Comparison of ENCODE assay signal across 8 cellular contexts in the genomic region with DNA sequence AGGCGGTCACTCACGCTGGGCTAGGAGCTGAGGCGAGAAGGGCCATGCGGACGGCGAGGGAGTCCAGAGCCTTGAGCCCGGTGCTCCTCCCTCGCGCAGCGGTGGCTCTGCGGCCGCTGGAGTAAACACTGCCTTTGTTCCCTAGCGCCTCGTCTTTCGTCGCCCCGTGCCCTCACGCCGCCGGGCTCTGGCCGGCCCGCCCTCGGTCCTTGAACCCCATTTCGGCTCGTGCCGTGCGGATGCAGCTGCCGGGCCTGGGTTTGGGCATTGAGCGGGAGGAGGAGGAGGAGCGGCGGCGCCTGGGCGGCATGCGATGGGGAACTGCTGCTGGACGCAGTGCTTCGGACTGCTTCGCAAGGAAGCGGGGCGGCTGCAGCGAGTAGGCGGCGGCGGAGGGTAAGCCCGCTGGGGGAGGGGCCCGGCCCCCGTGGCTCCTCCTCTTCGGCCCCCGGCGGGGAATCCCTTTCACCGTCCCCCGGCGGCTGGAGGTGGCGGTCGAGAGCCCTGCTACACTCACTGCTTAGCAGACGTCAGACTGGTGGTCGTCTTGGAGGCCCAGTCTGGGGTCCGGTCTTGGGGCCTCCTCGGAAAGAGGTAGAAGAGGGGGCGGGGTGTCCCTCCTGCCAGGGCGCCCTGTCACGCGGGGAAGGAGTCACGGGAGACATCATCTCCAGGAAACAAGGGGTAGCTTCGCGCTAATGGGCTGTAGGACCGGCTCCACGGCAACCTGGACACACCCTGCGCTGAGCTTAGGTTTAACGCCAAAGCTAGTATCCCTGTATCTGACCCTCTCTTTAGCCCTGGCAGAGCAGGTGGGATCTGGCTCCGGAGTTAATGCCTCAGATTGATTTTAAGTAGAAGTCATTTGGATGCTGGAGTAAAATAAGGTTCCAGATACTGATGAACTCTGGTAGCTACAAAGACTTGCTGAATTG. TPM values are rescaled to one million over a fixed set of nuclear protein-coding genes. Genes with fewer than 3 reads are reported as not detected.
DNase-seq lines count a peak whose midpoint lies in the region; ATAC-seq, FAIRE-seq and TF ChIP-seq lines count a peak whose summit lies in the region.

A gene with protein sequence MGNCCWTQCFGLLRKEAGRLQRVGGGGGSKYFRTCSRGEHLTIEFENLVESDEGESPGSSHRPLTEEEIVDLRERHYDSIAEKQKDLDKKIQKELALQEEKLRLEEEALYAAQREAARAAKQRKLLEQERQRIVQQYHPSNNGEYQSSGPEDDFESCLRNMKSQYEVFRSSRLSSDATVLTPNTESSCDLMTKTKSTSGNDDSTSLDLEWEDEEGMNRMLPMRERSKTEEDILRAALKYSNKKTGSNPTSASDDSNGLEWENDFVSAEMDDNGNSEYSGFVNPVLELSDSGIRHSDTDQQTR (plus strand): TSS at position 9 of the 935 bp plus-strand sequence. CDS start 305 bp downstream, at position 314.

- peak within 1 kb of the TSS; percentile 87 for H3K4me3 ChIP-seq in AG04449 (ENCODE audit: low read depth, low read length)
- peak within 1 kb of the TSS; percentile 100 for H3K4me3 ChIP-seq in bronchial epithelial cell (ENCODE audit: low read depth, low read length)

- H3K36me3 ChIP-seq in bronchial epithelial cell (ENCODE audit: control insufficient read depth, insufficient read depth, low read length): no peaks in the 10 kb centered on the region

- no peaks in the 10 kb centered on the region for H3K36me3 Mint-ChIP-seq in WTC11
- H3K36me3 Mint-ChIP-seq in immature natural killer cell: no peaks in the 10 kb centered on the region

- no peaks in the 10 kb centered on the region for H3K9me3 Mint-ChIP-seq in WTC11
- H3K9me3 Mint-ChIP-seq in immature natural killer cell: no peaks in the 10 kb centered on the region

- H3K27me3 Mint-ChIP-seq in WTC11 (ENCODE audit: low read depth) (no peaks in the 10 kb centered on the region; the same call in 1 of the 2 replicates), immature natural killer cell (ENCODE audit: low read depth in 3 of 3) (peaks cover 2 to 10% (median 8%) of the 10 kb centered on the region in 3 donors)

- ATAC-seq in GM18520 (IDR thresholded peaks at IDR 0.05; ENCODE audit: unreplicated experiment): peak; percentile 46
- ATAC-seq in HG03060 (IDR thresholded peaks at IDR 0.05; ENCODE audit: low read depth, unreplicated experiment): peak; percentile 36
- peak; percentile 83 for ATAC-seq in WTC11

- CTCF ChIA-PET in AG04449 (lab: Yijun Ruan, JAX) (interaction anchor here (1.0 to 12.6 kb wide), 7 partner anchors 9 to 131 kb away, joined by 3 to 373 read pairs (median 5); no protein-coding TSS in a partner anchor), WTC11 (lab: Charles Lee) (interaction anchor here (0.5 to 5.7 kb wide), 10 partner anchors 9 to 333 kb away, joined by 3 to 52 read pairs (median 4); a partner anchor contains a TSS)

- TF ChIP-seq CTCF in AG04449 (IDR thresholded peaks at IDR 0.05; ENCODE audit: insufficient read depth, low read length, missing control alignments) (peak; percentile 51), WTC11 (IDR thresholded peaks at IDR 0.05) (no peak), bronchial epithelial cell (IDR thresholded peaks at IDR 0.05; ENCODE audit: insufficient read depth, low read length, severe bottlenecking) (no peak)

- H3K4me1 Mint-ChIP-seq in WTC11: peaks cover 28% of the 10 kb centered on the region
- H3K4me1 Mint-ChIP-seq in immature natural killer cell: peaks cover 19 to 28% of the 10 kb centered on the region in 2 donors

- peak within 1 kb of the TSS; percentile 99 for H3K27ac Mint-ChIP-seq in WTC11
- peak within 1 kb of the TSS; percentile 96 to 100 (median 99) for H3K27ac Mint-ChIP-seq in immature natural killer cell

- H3K27me3 ChIP-seq in bronchial epithelial cell (ENCODE audit: control insufficient read depth, insufficient read depth, low read length): no peaks in the 10 kb centered on the region

- FAIRE-seq in bronchial epithelial cell (lab: Jason Lieb, UNC): no peak

- peak within 1 kb of the TSS; percentile 92 for H3K4me3 Mint-ChIP-seq in WTC11
- H3K4me3 Mint-ChIP-seq in immature natural killer cell: peak within 1 kb of the TSS; percentile 96 to 99 (median 98)

- DNase-seq in AG04449 (ENCODE audit: low read depth, low spot score) (no peak), NCI-H2171 treated with DMSO at 0.1 percent for 48 hours (lab: John Stamatoyannopoulos, UW) (peak; percentile 42), WTC11 (ENCODE audit: low spot score) (peak; percentile 93), bronchial epithelial cell (ENCODE audit: low read depth) (peak; percentile 49), immature natural killer cell (peak; percentile 86 to 88 (median 87))
- peak; percentile 53 to 70 for DNase-seq in stimulated activated CD4-positive, alpha-beta T cell treated with anti-CD3 and anti-CD28 coated beads, Interleukin-12 subunit alpha, Interleukin-12 subunit beta, amount 100 ng/mL, for 24 hours (ENCODE audit: low read depth in 2 of 2)

- POLR2A ChIA-PET in AG04449 (lab: Yijun Ruan, JAX): interaction anchor here (0.6 to 1.0 kb wide), 2 partner anchors 18 to 65 kb away, joined by 3 to 5 read pairs; a partner anchor contains a TSS
- POLR2A ChIA-PET in WTC11 (lab: Charles Lee): interaction anchor here (0.8 to 1.0 kb wide), 2 partner anchors 77 to 132 kb away, joined by 3 to 4 read pairs; no protein-coding TSS in a partner anchor

TF ChIP-seq in WTC11, 78 proteins besides CTCF, POLR2A, EP300 and RAD21 (continues in another document):
- no peak; the same call in none of the 2 replicates for TF ChIP-seq SP1 (CRISPR knock-in tag; conservative IDR thresholded peaks at IDR 0.05)
- no peak for TF ChIP-seq SMAD4 (CRISPR knock-in tag; IDR thresholded peaks at IDR 0.05)
- peak; percentile 78; the same call in 1 of the 2 replicates for TF ChIP-seq CBFB (CRISPR knock-in tag; IDR thresholded peaks at IDR 0.05; ENCODE audit: low read depth)
- TF ChIP-seq, protein P1, sequence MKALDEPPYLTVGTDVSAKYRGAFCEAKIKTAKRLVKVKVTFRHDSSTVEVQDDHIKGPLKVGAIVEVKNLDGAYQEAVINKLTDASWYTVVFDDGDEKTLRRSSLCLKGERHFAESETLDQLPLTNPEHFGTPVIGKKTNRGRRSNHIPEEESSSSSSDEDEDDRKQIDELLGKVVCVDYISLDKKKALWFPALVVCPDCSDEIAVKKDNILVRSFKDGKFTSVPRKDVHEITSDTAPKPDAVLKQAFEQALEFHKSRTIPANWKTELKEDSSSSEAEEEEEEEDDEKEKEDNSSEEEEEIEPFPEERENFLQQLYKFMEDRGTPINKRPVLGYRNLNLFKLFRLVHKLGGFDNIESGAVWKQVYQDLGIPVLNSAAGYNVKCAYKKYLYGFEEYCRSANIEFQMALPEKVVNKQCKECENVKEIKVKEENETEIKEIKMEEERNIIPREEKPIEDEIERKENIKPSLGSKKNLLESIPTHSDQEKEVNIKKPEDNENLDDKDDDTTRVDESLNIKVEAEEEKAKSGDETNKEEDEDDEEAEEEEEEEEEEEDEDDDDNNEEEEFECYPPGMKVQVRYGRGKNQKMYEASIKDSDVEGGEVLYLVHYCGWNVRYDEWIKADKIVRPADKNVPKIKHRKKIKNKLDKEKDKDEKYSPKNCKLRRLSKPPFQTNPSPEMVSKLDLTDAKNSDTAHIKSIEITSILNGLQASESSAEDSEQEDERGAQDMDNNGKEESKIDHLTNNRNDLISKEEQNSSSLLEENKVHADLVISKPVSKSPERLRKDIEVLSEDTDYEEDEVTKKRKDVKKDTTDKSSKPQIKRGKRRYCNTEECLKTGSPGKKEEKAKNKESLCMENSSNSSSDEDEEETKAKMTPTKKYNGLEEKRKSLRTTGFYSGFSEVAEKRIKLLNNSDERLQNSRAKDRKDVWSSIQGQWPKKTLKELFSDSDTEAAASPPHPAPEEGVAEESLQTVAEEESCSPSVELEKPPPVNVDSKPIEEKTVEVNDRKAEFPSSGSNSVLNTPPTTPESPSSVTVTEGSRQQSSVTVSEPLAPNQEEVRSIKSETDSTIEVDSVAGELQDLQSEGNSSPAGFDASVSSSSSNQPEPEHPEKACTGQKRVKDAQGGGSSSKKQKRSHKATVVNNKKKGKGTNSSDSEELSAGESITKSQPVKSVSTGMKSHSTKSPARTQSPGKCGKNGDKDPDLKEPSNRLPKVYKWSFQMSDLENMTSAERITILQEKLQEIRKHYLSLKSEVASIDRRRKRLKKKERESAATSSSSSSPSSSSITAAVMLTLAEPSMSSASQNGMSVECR (CRISPR knock-in tag; IDR thresholded peaks at IDR 0.05; ENCODE audit: borderline replicate concordance): peak; percentile 82; the same call in 1 of the 2 replicates
- no peak for TF ChIP-seq CREM (CRISPR knock-in tag; IDR thresholded peaks at IDR 0.05)
- peak; percentile 48; the same call in 1 of the 2 replicates for TF ChIP-seq ESRRA (CRISPR knock-in tag; IDR thresholded peaks at IDR 0.05; ENCODE audit: borderline replicate concordance)
- TF ChIP-seq, protein P2, sequence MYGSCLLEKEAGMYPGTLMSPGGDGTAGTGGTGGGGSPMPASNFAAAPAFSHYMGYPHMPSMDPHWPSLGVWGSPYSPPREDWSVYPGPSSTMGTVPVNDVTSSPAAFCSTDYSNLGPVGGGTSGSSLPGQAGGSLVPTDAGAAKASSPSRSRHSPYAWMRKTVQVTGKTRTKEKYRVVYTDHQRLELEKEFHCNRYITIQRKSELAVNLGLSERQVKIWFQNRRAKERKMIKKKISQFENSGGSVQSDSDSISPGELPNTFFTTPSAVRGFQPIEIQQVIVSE (CRISPR knock-in tag; IDR thresholded peaks at IDR 0.05; ENCODE audit: borderline replicate concordance): no peak
- peak; percentile 89 for TF ChIP-seq MYBL2 (CRISPR knock-in tag; IDR thresholded peaks at IDR 0.05)
- TF ChIP-seq ETV6 (CRISPR knock-in tag; IDR thresholded peaks at IDR 0.05): peak; percentile 92; the same call in 1 of the 2 replicates

RNA-seq across cellular contexts. Expression of the gene that starts here (rescaled TPM):
- 22.4 to 26.1 TPM (median 23.1 TPM) in 3 replicates for total RNA-seq in WTC11 (2021)
- 58.4 and 67.2 TPM in 2 replicates for total RNA-seq in bronchial epithelial cell
- 10 to 100 TPM; 13.8 to 16.1 (median 14.0) TPM for polyA plus RNA-seq in immature natural killer cell
